8 cellular contexts compared by ENCODE assay signal in the genomic region with DNA sequence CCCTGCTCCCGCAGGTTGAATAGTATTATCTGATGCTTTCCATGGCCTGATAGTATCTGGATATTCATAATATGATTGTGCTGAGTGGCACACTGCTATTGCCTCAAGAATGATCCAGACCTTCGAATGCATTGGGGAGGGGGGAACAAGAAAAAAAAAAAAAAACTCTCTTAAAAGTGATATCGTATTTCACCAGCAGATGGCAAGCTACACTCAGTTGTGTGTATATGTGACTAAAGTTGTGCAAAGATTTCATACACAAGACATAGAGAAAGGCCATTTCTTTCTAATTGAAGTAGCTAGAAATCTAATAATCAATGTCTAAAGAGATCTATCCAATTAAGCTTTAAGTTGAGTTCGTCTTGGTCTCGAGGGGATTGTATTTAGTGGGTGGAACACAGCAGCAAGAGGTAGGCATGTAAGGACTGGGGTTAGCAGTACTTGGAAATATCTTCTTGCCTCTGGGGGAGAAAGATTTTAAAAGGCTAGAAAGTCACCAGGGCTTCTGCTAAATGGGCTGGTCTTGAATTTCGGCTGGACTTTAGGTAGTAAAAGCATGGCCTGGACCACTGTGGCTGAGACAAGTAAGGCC. TPM values are rescaled to one million over a fixed set of nuclear protein-coding genes. Genes with fewer than 3 reads are reported as not detected.
A peak's percentile ranks its signal among the peaks of the same experiment; 100 is the strongest.
DNase-seq lines count a peak whose midpoint lies in the region; ATAC-seq and TF ChIP-seq lines count a peak whose summit lies in the region.

No MANE protein-coding gene starts in this region.

- H3K9ac ChIP-seq in fibroblast of lung (ENCODE audit: insufficient read depth, low read length) = no peak overlapping the region

- DNase-seq in HEK293T (ENCODE audit: extremely low spot score) (peak; percentile 42), Panc1 (ENCODE audit: low read depth, low spot score) (peak; percentile 28), fibroblast of lung (ENCODE audit: low read depth in 2 of 2) (peak; percentile 59 to 65), progenitor cell of endocrine pancreas (ENCODE audit: low spot score, unreplicated experiment) (no peak), HuH-7 (ENCODE audit: low spot score) (no peak)
- DNase-seq in activated naive CD4-positive, alpha-beta T cell treated with anti-CD3 and anti-CD28 coated beads, Interleukin-2, amount 50 U/mL, for 72 hours (ENCODE audit: low spot score in 2 of 2) = no peak

- H3K27me3 ChIP-seq in Panc1 (ENCODE audit: control insufficient read depth, insufficient read depth, low read length) = peaks cover 4% of the 10 kb centered on the region; the same call in 1 of the 2 replicates
- no peaks in the 10 kb centered on the region for H3K27me3 ChIP-seq in fibroblast of lung (ENCODE audit: control insufficient read depth, insufficient read depth, low read length)

- peak; percentile 78 for TF ChIP-seq CTCF in C4-2B (conservative IDR thresholded peaks at IDR 0.05)
- peak; percentile 77; the same call in 1 of the 2 replicates for TF ChIP-seq CTCF in Panc1 (IDR thresholded peaks at IDR 0.05)
- TF ChIP-seq CTCF in fibroblast of lung (conservative IDR thresholded peaks at IDR 0.05 in 1 of 2, IDR thresholded peaks at IDR 0.05 in 1 of 2; ENCODE audit: low read depth in 1 of 2, low read length in 2 of 2) = peak; percentile 35 to 60
- peak; percentile 70 for TF ChIP-seq CTCF in progenitor cell of endocrine pancreas (IDR thresholded peaks at IDR 0.05; ENCODE audit: unreplicated experiment)

- no peaks in the 10 kb centered on the region for H3K36me3 Mint-ChIP-seq in progenitor cell of endocrine pancreas (ENCODE audit: insufficient read depth)
- H3K36me3 Mint-ChIP-seq in activated naive CD4-positive, alpha-beta T cell treated with anti-CD3 and anti-CD28 coated beads, Interleukin-2, amount 50 U/mL, for 72 hours = no peaks in the 10 kb centered on the region

- in situ Hi-C loops in Panc1 (cut with HindIII; ENCODE audit: low pct_unique_long_range_greater_than_20kb, low sequenced_read_pairs) = no loop called here

- H2AFZ ChIP-seq in fibroblast of lung (ENCODE audit: low read length) = no peak overlapping the region

- H4K20me1 ChIP-seq in fibroblast of lung (ENCODE audit: control insufficient read depth, extremely low read depth, insufficient read depth, low read length) = no peaks in the 10 kb centered on the region

- H3K4me3 Mint-ChIP-seq in progenitor cell of endocrine pancreas (ENCODE audit: low read depth) = no peak overlapping the region

- no peaks in the 10 kb centered on the region for H3K79me2 ChIP-seq in fibroblast of lung (ENCODE audit: control insufficient read depth, insufficient read depth, low read length)

- H3K27ac Mint-ChIP-seq in progenitor cell of endocrine pancreas = no peak overlapping the region
- H3K27ac Mint-ChIP-seq in activated naive CD4-positive, alpha-beta T cell treated with anti-CD3 and anti-CD28 coated beads, Interleukin-2, amount 50 U/mL, for 72 hours = no peak overlapping the region

- no peaks in the 10 kb centered on the region for H3K27me3 Mint-ChIP-seq in progenitor cell of endocrine pancreas

- no peak overlapping the region for H3K4me2 ChIP-seq in fibroblast of lung (ENCODE audit: extremely low read depth, insufficient read depth, low read length)

- H3K4me3 ChIP-seq in Panc1 (ENCODE audit: low read depth in 2 of 2, low read length in 2 of 2) = no peak overlapping the region
- no peak overlapping the region for H3K4me3 ChIP-seq in fibroblast of lung (replicated peaks in 1 of 4; ENCODE audit: control extremely low read depth in 1 of 4, insufficient read depth in 1 of 4, low read depth in 3 of 4, low read length in 4 of 4)

- CTCF ChIA-PET in HEK293T (lab: Yijun Ruan, JAX) (interaction anchor here (0.6 to 2.1 kb wide), 12 partner anchors 8 to 434 kb away, joined by 3 to 9 read pairs (median 4); a partner anchor contains a TSS), Panc1 (lab: Charles Lee) (interaction anchor here (0.6 to 1.0 kb wide), 9 partner anchors 16 to 629 kb away, joined by 3 to 7 read pairs (median 4); a partner anchor contains a TSS)

- peaks cover 15% of the 10 kb centered on the region for H3K4me1 Mint-ChIP-seq in progenitor cell of endocrine pancreas (ENCODE audit: low read depth)

- H3K36me3 ChIP-seq in Panc1 (ENCODE audit: control insufficient read depth, insufficient read depth, low read length) = no peaks in the 10 kb centered on the region
- H3K36me3 ChIP-seq in fibroblast of lung (ENCODE audit: control insufficient read depth, insufficient read depth, low read length) = no peaks in the 10 kb centered on the region

- POLR2A ChIA-PET in HEK293T (lab: Yijun Ruan, JAX) = no interaction called here
- POLR2A ChIA-PET in Panc1 (lab: Charles Lee) = no interaction called here

- ATAC-seq in Panc1 = peak; percentile 62
- ATAC-seq in activated naive CD4-positive, alpha-beta T cell treated with anti-CD3 and anti-CD28 coated beads, Interleukin-2, amount 50 U/mL, for 72 hours = no peak
- no peak for ATAC-seq in HG03108 (IDR thresholded peaks at IDR 0.05; ENCODE audit: unreplicated experiment)

- H3K9me3 ChIP-seq in Panc1 (ENCODE audit: control insufficient read depth, insufficient read depth, low read depth, low read length) (no peaks in the 10 kb centered on the region), fibroblast of lung (ENCODE audit: control insufficient read depth, insufficient read depth, low read depth, low read length) (no peaks in the 10 kb centered on the region)

- no TSS peak for BruUV-seq in Panc1 (replicated peaks; lab: Mats Ljungman, UMichigan)

- peak overlapping the region; percentile 30; the same call in 1 of the 2 replicates for H3K27ac ChIP-seq in C4-2B
- H3K27ac ChIP-seq in Panc1 (ENCODE audit: low read length) = no peak overlapping the region
- H3K27ac ChIP-seq in fibroblast of lung (ENCODE audit: insufficient read depth, low read length) = no peak overlapping the region

- intact Hi-C loops in Panc1 (cut with micrococcal nuclease; ENCODE audit: unreplicated experiment) = loop anchor here (2.0 to 10.0 kb wide), 3 partner anchors 205 to 433 kb away; no protein-coding TSS in a partner anchor

- no peaks in the 10 kb centered on the region for H3K9me3 Mint-ChIP-seq in progenitor cell of endocrine pancreas (ENCODE audit: low read depth)
- H3K9me3 Mint-ChIP-seq in activated naive CD4-positive, alpha-beta T cell treated with anti-CD3 and anti-CD28 coated beads, Interleukin-2, amount 50 U/mL, for 72 hours = no peaks in the 10 kb centered on the region

- H3K4me1 ChIP-seq in Panc1 (ENCODE audit: control insufficient read depth, insufficient read depth, low read length) (no peaks in the 10 kb centered on the region; the same call in 1 of the 2 replicates), fibroblast of lung (ENCODE audit: control insufficient read depth, extremely low read depth, insufficient read depth, low read length) (peaks cover 10% of the 10 kb centered on the region)

TF ChIP-seq in HEK293T, 16 proteins besides CTCF, POLR2A, EP300 and RAD21:
- no peak for TF ChIP-seq ELF4 (IDR thresholded peaks at IDR 0.05)
- TF ChIP-seq BHLHE40 (IDR thresholded peaks at IDR 0.05; ENCODE audit: borderline replicate concordance) = no peak
- TF ChIP-seq ZNF384 (IDR thresholded peaks at IDR 0.05) = peak; percentile 98
TF ChIP-seq in HEK293T: peak in this region for 1.

RNA-seq across cellular contexts. Expression of a gene that starts 15.3 kb away (rescaled TPM):
- total RNA-seq in Panc1 (2021; ENCODE audit: unreplicated experiment) (0.74 TPM), fibroblast of lung (7.3 and 54.2 TPM in 2 replicates), progenitor cell of endocrine pancreas (not detected in 2 replicates)
- polyA plus RNA-seq in Panc1 (2012; ENCODE audit: insufficient read length) = 0.23 TPM
- 1.5 and 2.5 TPM in 2 replicates for polyA plus RNA-seq in fibroblast of lung
- 0.86 and 1.7 TPM in 2 replicates for polyA plus RNA-seq in fibroblast of lung (2012)
- 3.0 TPM in 1 of 2 replicates, not detected in the other for polyA minus RNA-seq in fibroblast of lung (ENCODE audit: low replicate concordance)
- not detected for total RNA-seq in activated naive CD4-positive, alpha-beta T cell treated with anti-CD3 and anti-CD28 coated beads, Interleukin-2, amount 50 U/mL, for 72 hours

RNA-seq across cellular contexts. Expression of a gene that starts 19.1 kb away (rescaled TPM):
- total RNA-seq in Panc1 (2021; ENCODE audit: unreplicated experiment) (86.6 TPM), fibroblast of lung (43.4 and 59.6 TPM in 2 replicates), progenitor cell of endocrine pancreas (1.8 and 2.8 TPM in 2 replicates)
- polyA plus RNA-seq in Panc1 (2012; ENCODE audit: insufficient read length) = 61.2 TPM
- polyA plus RNA-seq in fibroblast of lung = 17.4 and 21.5 TPM in 2 replicates
- polyA plus RNA-seq in fibroblast of lung (2012) = 12.2 and 15.5 TPM in 2 replicates
- 4.6 and 5.4 TPM in 2 replicates for polyA minus RNA-seq in fibroblast of lung (ENCODE audit: low replicate concordance)
- under 1 TPM; 0.66 to 0.82 TPM for total RNA-seq in activated naive CD4-positive, alpha-beta T cell treated with anti-CD3 and anti-CD28 coated beads, Interleukin-2, amount 50 U/mL, for 72 hours

RNA-seq across cellular contexts. Expression of a gene that starts 52.9 kb away (rescaled TPM):
- total RNA-seq in Panc1 (2021; ENCODE audit: unreplicated experiment) (not detected), fibroblast of lung (not detected in 2 replicates), progenitor cell of endocrine pancreas (0.67 and 2.7 TPM in 2 replicates)
- not detected for polyA plus RNA-seq in Panc1 (2012; ENCODE audit: insufficient read length)
- polyA plus RNA-seq in fibroblast of lung = not detected in 2 replicates
- polyA plus RNA-seq in fibroblast of lung (2012) = not detected in 2 replicates
- not detected in 2 replicates for polyA minus RNA-seq in fibroblast of lung (ENCODE audit: low replicate concordance)
- not detected for total RNA-seq in activated naive CD4-positive, alpha-beta T cell treated with anti-CD3 and anti-CD28 coated beads, Interleukin-2, amount 50 U/mL, for 72 hours

Comparison
In these comparisons a context has a peak if more than half of its experiments do, and no peak if none do; other contexts are left out.
1. DNase-seq: peak in HEK293T (single experiment), Panc1 (single experiment) and fibroblast of lung (2 of 2); none in progenitor cell of endocrine pancreas (single experiment), activated naive CD4-positive, alpha-beta T cell treated with anti-CD3 and anti-CD28 coated beads, Interleukin-2, amount 50 U/mL, for 72 hours (0 of 2) and HuH-7 (single experiment).
2. RNA of a gene that starts 19.1 kb away (total RNA-seq): 86.6 TPM in Panc1 (single experiment) and 43.4 to 59.6 TPM in fibroblast of lung; 1.8 to 2.8 TPM in progenitor cell of endocrine pancreas and 0.66 to 0.82 TPM in activated naive CD4-positive, alpha-beta T cell treated with anti-CD3 and anti-CD28 coated beads, Interleukin-2, amount 50 U/mL, for 72 hours; every median in the first group is over 10 times any median in the second.
3. Peak in every context shown above with its lines, with median percentiles within 50 percentile points of each other: CTCF ChIP-seq.